35 cellular contexts compared by ENCODE assay signal in genomic region chr17:5198472-5198871, GRCh38. TPM values are rescaled to one million over a fixed set of nuclear protein-coding genes. Genes with fewer than 3 reads are reported as not detected.
DNase-seq lines count a peak whose midpoint lies in the region; ATAC-seq, FAIRE-seq and TF ChIP-seq lines count a peak whose summit lies in the region.
"Had no signal": no experiment of that assay in that cellular context is flagged by ENCODE, and none has a peak within 500 bp of the region (broad histone marks: within the 10 kb centered on the region; RNA-seq: fewer than 3 reads in every experiment).

No MANE protein-coding gene starts in this region.

- no peaks in the 10 kb centered on the region for H3K9me3 Mint-ChIP-seq in natural killer cell
- H3K9me3 Mint-ChIP-seq: activated CD4-positive, alpha-beta T cell treated with anti-CD3 and anti-CD28 coated beads, Interleukin-2, amount 10 ng/mL, durations not matched to agents 7 days and 5 days; activated naive CD4-positive, alpha-beta T cell treated with anti-CD3 and anti-CD28 coated beads, Interleukin-2, amount 10 ng/mL, durations not matched to agents 7 days and 5 days; neural crest cell had no signal

- H3F3A ChIP-seq in DOHH2 (ENCODE audit: control insufficient read depth, insufficient read depth) = peaks cover 33% of the 10 kb centered on the region

- DNase-seq in GM18507 (ENCODE audit: extremely low spot score, insufficient read length, low read depth) (no peak), UCSD-AML1 (lab: John Stamatoyannopoulos, UW; ENCODE audit: unreplicated experiment) (peak; percentile 15), natural killer cell (no peak), NCI-H2029 (lab: John Stamatoyannopoulos, UW) (no peak)
- DNase-seq in stimulated activated CD4-positive, alpha-beta T cell treated with anti-CD3 and anti-CD28 coated beads, Interleukin-4, amount 100 ng/mL, for 1 hour = no peak
- DNase-seq: activated CD4-positive, alpha-beta T cell treated with anti-CD3 and anti-CD28 coated beads, Interleukin-2, amount 10 ng/mL, durations not matched to agents 7 days and 5 days; activated naive CD4-positive, alpha-beta T cell treated with anti-CD3 and anti-CD28 coated beads, Interleukin-2, amount 10 ng/mL, durations not matched to agents 7 days and 5 days; anterior cingulate cortex; Calu3; colonic mucosa; DND-41; effector memory CD4-positive, alpha-beta T cell; foreskin fibroblast; H7; heart left ventricle; kidney glomerular epithelial cell; lower lobe of right lung; NCI-H1105; NCI-H187 treated with DMSO at 0.1 percent for 48 hours; NCI-H524 treated with DMSO at 0.1 percent for 48 hours; pancreas; retina; SHP77; stimulated activated CD8-positive, alpha-beta memory T cell treated with anti-CD3 and anti-CD28 coated beads, Interleukin-4, amount 100 ng/mL, for 48 hours; SW 1271; T1000; upper lobe of right lung had no signal

- intact Hi-C loops in natural killer cell (cut with micrococcal nuclease) = loop anchor here (10.0 kb wide), 1 partner anchor 104 kb away; no protein-coding TSS in a partner anchor

- H4K20me1 ChIP-seq in DOHH2 (ENCODE audit: control insufficient read depth, insufficient read depth, low read depth, low read length) = no peaks in the 10 kb centered on the region

- H3K4me3 ChIP-seq in DOHH2 (ENCODE audit: low read length) = peak overlapping the region; percentile 63
- H3K4me3 ChIP-seq: colonic mucosa, heart left ventricle, lower lobe of right lung, pancreas, skin epidermis, upper lobe of right lung had no signal

- peak overlapping the region; percentile 6 for H3K4me3 Mint-ChIP-seq in natural killer cell
- H3K4me3 Mint-ChIP-seq: activated CD4-positive, alpha-beta T cell treated with anti-CD3 and anti-CD28 coated beads, Interleukin-2, amount 10 ng/mL, durations not matched to agents 7 days and 5 days; activated naive CD4-positive, alpha-beta T cell treated with anti-CD3 and anti-CD28 coated beads, Interleukin-2, amount 10 ng/mL, durations not matched to agents 7 days and 5 days; neural crest cell had no signal

- H3K27me3 Mint-ChIP-seq in natural killer cell (ENCODE audit: low read depth in 2 of 2) = no peaks in the 10 kb centered on the region
- H3K27me3 Mint-ChIP-seq: activated CD4-positive, alpha-beta T cell treated with anti-CD3 and anti-CD28 coated beads, Interleukin-2, amount 10 ng/mL, durations not matched to agents 7 days and 5 days; activated naive CD4-positive, alpha-beta T cell treated with anti-CD3 and anti-CD28 coated beads, Interleukin-2, amount 10 ng/mL, durations not matched to agents 7 days and 5 days had no signal

- no peaks in the 10 kb centered on the region for H3K36me3 ChIP-seq in DOHH2 (ENCODE audit: control insufficient read depth, low read length)
- H3K36me3 ChIP-seq: colonic mucosa, heart left ventricle, lower lobe of right lung, pancreas, upper lobe of right lung had no signal

- peak overlapping the region; percentile 65 for H3K27ac ChIP-seq in DOHH2 (ENCODE audit: low read depth, low read length)
- H3K27ac ChIP-seq: C4-2B, colonic mucosa, heart left ventricle, lower lobe of right lung, pancreas, skin epidermis, upper lobe of right lung had no signal

- no peaks in the 10 kb centered on the region for H3K27me3 ChIP-seq in DOHH2 (ENCODE audit: control insufficient read depth, low read length)
- H3K27me3 ChIP-seq: colonic mucosa, heart left ventricle, pancreas, upper lobe of right lung had no signal

- peaks cover 57% of the 10 kb centered on the region for H3K4me1 ChIP-seq in DOHH2 (ENCODE audit: control insufficient read depth, low read length)
- H3K4me1 ChIP-seq: colonic mucosa, lower lobe of right lung, pancreas, upper lobe of right lung had no signal

- FAIRE-seq in GM18507 (lab: Jason Lieb, UNC) = peak; percentile 81
- FAIRE-seq: bronchial epithelial cell, pancreas had no signal

- H3K4me1 Mint-ChIP-seq in natural killer cell = peaks cover 10 to 12% of the 10 kb centered on the region in 2 donors
- H3K4me1 Mint-ChIP-seq: neural crest cell had no signal

- no peaks in the 10 kb centered on the region for H3K9me3 ChIP-seq in DOHH2 (ENCODE audit: control insufficient read depth, insufficient read depth, low read length)
- H3K9me3 ChIP-seq: colonic mucosa, heart left ventricle, lower lobe of right lung, pancreas, upper lobe of right lung had no signal

- H3K4me2 ChIP-seq in DOHH2 (ENCODE audit: low read length) = peak overlapping the region; percentile 72

- no peaks in the 10 kb centered on the region for H3K36me3 Mint-ChIP-seq in natural killer cell
- H3K36me3 Mint-ChIP-seq: activated naive CD4-positive, alpha-beta T cell treated with anti-CD3 and anti-CD28 coated beads, Interleukin-2, amount 10 ng/mL, durations not matched to agents 7 days and 5 days had no signal

- H3K9me2 ChIP-seq in DOHH2 (replicated peaks; ENCODE audit: control insufficient read depth, low read length) = no peaks in the 10 kb centered on the region

- ATAC-seq in natural killer cell = peak in 1 of 3 donors; percentile 31
- no peak for ATAC-seq in GM18511 (IDR thresholded peaks at IDR 0.05; ENCODE audit: unreplicated experiment)
- ATAC-seq in GM18907 (IDR thresholded peaks at IDR 0.05; ENCODE audit: unreplicated experiment) = no peak
- ATAC-seq: esophagus mucosa, heart left ventricle, pancreas, upper lobe of right lung had no signal

- H3K79me2 ChIP-seq in DOHH2 (ENCODE audit: control insufficient read depth, low read length) = no peaks in the 10 kb centered on the region

- TF ChIP-seq CTCF in DOHH2 (IDR thresholded peaks at IDR 0.05; ENCODE audit: low read depth, low read length, poor library complexity, severe bottlenecking) (peak; percentile 32), natural killer cell (IDR thresholded peaks at IDR 0.05) (no peak)

- H3K27ac Mint-ChIP-seq in natural killer cell = peak overlapping the region; percentile 55 to 76
- H3K27ac Mint-ChIP-seq: activated CD4-positive, alpha-beta T cell treated with anti-CD3 and anti-CD28 coated beads, Interleukin-2, amount 10 ng/mL, durations not matched to agents 7 days and 5 days; activated naive CD4-positive, alpha-beta T cell treated with anti-CD3 and anti-CD28 coated beads, Interleukin-2, amount 10 ng/mL, durations not matched to agents 7 days and 5 days had no signal

RNA-seq across cellular contexts. Expression of gene ZNF594, which starts 6.8 kb away (rescaled TPM):
- 1 to 10 TPM; 5.1 to 7.9 (median 6.1) TPM for total RNA-seq in natural killer cell

RNA-seq across cellular contexts. Expression of gene SCIMP, which starts 36.2 kb away (rescaled TPM):
- 1 to 10 TPM; 3.9 to 10.0 (median 8.0) TPM for total RNA-seq in natural killer cell
- total RNA-seq: activated CD4-positive, alpha-beta T cell treated with anti-CD3 and anti-CD28 coated beads, Interleukin-2, amount 10 ng/mL, durations not matched to agents 7 days and 5 days; bronchial epithelial cell; Calu3; H7; neural crest cell had no signal
